26 cellular contexts compared by ENCODE assay signal in genomic region chr15:29724026-29724425, GRCh38.
"Had no signal": no experiment of that assay in that cellular context is flagged by ENCODE, and none has a peak within 500 bp of the region (broad histone marks: within the 10 kb centered on the region; RNA-seq: fewer than 3 reads in every experiment).

No MANE protein-coding gene starts in this region.

- H3K27me3 Mint-ChIP-seq: brain had no signal

- H3K4me1 Mint-ChIP-seq: activated naive CD8-positive, alpha-beta T cell treated with anti-CD3 and anti-CD28 coated beads, Interleukin-2, amount 50 U/mL, for 24 hours; brain; WTC11 had no signal

- H3K4me3 Mint-ChIP-seq: activated CD8-positive, alpha-beta T cell treated with anti-CD3 and anti-CD28 coated beads, Interleukin-2, amount 10 ng/mL, durations not matched to agents 7 days and 5 days; activated naive CD8-positive, alpha-beta T cell treated with anti-CD3 and anti-CD28 coated beads, Interleukin-2, amount 50 U/mL, for 24 hours; brain; T-helper 1 cell treated with Interleukin-12 subunit alpha and Interleukin-12 subunit beta and Interleukin-4 antibody, amounts not matched to agents 30 μg/mL and 1 μg/mL, for 36 hours; WTC11 had no signal

- H3K27ac Mint-ChIP-seq: activated CD8-positive, alpha-beta T cell treated with anti-CD3 and anti-CD28 coated beads, Interleukin-2, amount 10 ng/mL, durations not matched to agents 7 days and 5 days; activated naive CD4-positive, alpha-beta T cell treated with anti-CD3 and anti-CD28 coated beads, Interleukin-2, amount 50 U/mL, for 72 hours; activated naive CD8-positive, alpha-beta T cell treated with anti-CD3 and anti-CD28 coated beads, Interleukin-2, amount 50 U/mL, for 24 hours; brain; T-helper 1 cell treated with Interleukin-12 subunit alpha and Interleukin-12 subunit beta and Interleukin-4 antibody, amounts not matched to agents 30 μg/mL and 1 μg/mL, for 36 hours; WTC11 had no signal

- ATAC-seq: activated CD8-positive, alpha-beta T cell treated with anti-CD3 and anti-CD28 coated beads, Interleukin-2, amount 10 ng/mL, durations not matched to agents 7 days and 5 days; activated naive CD4-positive, alpha-beta T cell treated with anti-CD3 and anti-CD28 coated beads, Interleukin-2, amount 50 U/mL, for 72 hours; activated naive CD8-positive, alpha-beta T cell treated with anti-CD3 and anti-CD28 coated beads, Interleukin-2, amount 50 U/mL, for 24 hours; Panc1; WTC11 had no signal

- DNase-seq: activated CD4-positive, alpha-beta T cell treated with anti-CD3 and anti-CD28 coated beads for 48 hours; activated CD4-positive, alpha-beta T cell treated with anti-CD3 and anti-CD28 coated beads, Interleukin-2, amount 50 U/mL, for 4 hours; activated CD4-positive, CD25-positive, alpha-beta regulatory T cell treated with anti-CD3 and anti-CD28 coated beads, Interleukin-2, amount 50 U/mL, for 72 hours; activated CD8-positive, alpha-beta memory T cell treated with anti-CD3 and anti-CD28 coated beads, Interleukin-2, amount 50 U/mL, for 48 hours; activated CD8-positive, alpha-beta T cell treated with anti-CD3 and anti-CD28 coated beads, Interleukin-2, amount 10 ng/mL, durations not matched to agents 7 days and 5 days; activated naive CD4-positive, alpha-beta T cell; activated naive CD8-positive, alpha-beta T cell treated with anti-CD3 and anti-CD28 coated beads, Interleukin-2, amount 50 U/mL, for 24 hours; activated T-cell treated with anti-CD3 and anti-CD28 coated beads, Interleukin-2, amount 50 U/mL, for 1 hour; amygdala; caudate nucleus; MM.1S; NCI-H1105 treated with DMSO at 0.1 percent for 48 hours; NCI-H1436 treated with DMSO at 0.1 percent for 48 hours; NCI-H187; NCI-H2081 treated with DMSO at 0.1 percent for 48 hours; NCI-H446; NCI-H526; NCI-H774; NK-92 treated with Interleukin-12 subunit alpha and Interleukin-12 subunit beta, amount 100 ng/mL, for 24 hours; OCI-M1; SHP77 treated with DMSO at 0.1 percent for 48 hours had no signal
